Comparison of ENCODE assay signal across 23 cellular contexts in the genomic region with DNA sequence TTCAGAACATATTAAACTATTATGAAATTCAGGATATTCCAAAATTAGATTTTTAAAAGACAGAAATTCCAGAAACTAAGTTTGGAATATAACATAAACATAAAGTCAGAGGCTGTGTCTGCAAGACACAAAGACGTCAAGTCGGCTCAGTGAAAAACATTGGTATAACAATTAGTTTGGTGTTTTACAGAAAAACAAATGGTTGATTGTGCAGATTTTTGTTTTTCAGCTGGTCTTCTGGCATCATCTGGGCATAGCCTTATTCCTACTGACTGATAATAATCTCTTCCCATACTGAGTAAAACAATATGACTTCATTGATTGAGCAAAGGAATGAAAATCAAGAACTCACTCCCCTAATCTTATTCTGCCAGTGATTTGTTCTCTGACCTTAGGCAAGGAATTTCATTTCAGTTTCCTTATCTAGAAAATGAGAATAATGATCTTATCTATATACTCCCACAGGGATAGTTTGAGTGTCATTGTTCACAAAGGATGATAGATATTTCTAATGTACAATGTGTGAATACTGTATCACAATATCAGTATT.
"Had no signal": no experiment of that assay in that cellular context is flagged by ENCODE, and none has a peak within 500 bp of the region (broad histone marks: within the 10 kb centered on the region; RNA-seq: fewer than 3 reads in every experiment).

No MANE protein-coding gene starts in this region.

- H3K4me1 ChIP-seq: prostate gland, sigmoid colon, stomach, uterus had no signal

- DNase-seq: activated CD4-positive, alpha-beta T cell treated with anti-CD3 and anti-CD28 coated beads for 36 hours; activated CD4-positive, CD25-positive, alpha-beta regulatory T cell; activated naive CD4-positive, alpha-beta T cell; activated T-cell treated with anti-CD3 and anti-CD28 coated beads for 4 hours; activated T-cell treated with anti-CD3 and anti-CD28 coated beads, Interleukin-2, amount 50 U/mL, for 72 hours; aorta; endodermal cell; foreskin fibroblast; left ventricle myocardium inferior; naive thymus-derived CD4-positive, alpha-beta T cell; ovary; sigmoid colon; stimulated activated CD4-positive, alpha-beta T cell treated with anti-CD3 and anti-CD28 coated beads, Interleukin-4, amount 100 ng/mL, for 4 hours; stimulated activated naive B cell treated with anti-CD40 and anti-IgM and Interleukin-4, amounts not matched to agents 10 μg/mL and 1 μg/mL and 100 μg/mL, for 72 hours; stomach; T-helper 1 cell; uterus had no signal

- H3K27me3 ChIP-seq: cardiac muscle cell, ovary, sigmoid colon, stomach, uterus had no signal

- H3K4me3 ChIP-seq: cardiac muscle cell, left ventricle myocardium inferior, lung, ovary, prostate gland, sigmoid colon, stomach, thoracic aorta, uterus had no signal

- H3K36me3 ChIP-seq: cardiac muscle cell, left ventricle myocardium inferior, ovary, prostate gland, sigmoid colon, stomach, thoracic aorta, uterus had no signal

- ATAC-seq: activated CD4-positive, alpha-beta T cell treated with anti-CD3 and anti-CD28 coated beads for 36 hours; activated naive CD4-positive, alpha-beta T cell treated with anti-CD3 and anti-CD28 coated beads, Interleukin-2, amount 50 U/mL, for 72 hours; activated T-cell treated with anti-CD3 and anti-CD28 coated beads, Interleukin-2, amount 50 U/mL, for 72 hours; esophagus mucosa; naive thymus-derived CD4-positive, alpha-beta T cell; stimulated activated naive B cell treated with anti-CD40 and anti-IgM and Interleukin-4, amounts not matched to agents 10 μg/mL and 1 μg/mL and 100 μg/mL, for 72 hours had no signal

- H3K27ac ChIP-seq: cardiac muscle cell, left ventricle myocardium inferior, ovary, prostate gland, sigmoid colon, stomach, thoracic aorta, uterus had no signal

- H3K9me3 ChIP-seq: left ventricle myocardium inferior, ovary, prostate gland, sigmoid colon, stomach, thoracic aorta, uterus had no signal
